ENCODE assay signal across 24 cellular contexts in genomic region chr7:41328131-41328530, GRCh38.
DNase-seq lines count a peak whose midpoint lies in the region; ATAC-seq and TF ChIP-seq lines count a peak whose summit lies in the region.
"Had no signal": no experiment of that assay in that cellular context is flagged by ENCODE, and none has a peak within 500 bp of the region (broad histone marks: within the 10 kb centered on the region; RNA-seq: fewer than 3 reads in every experiment).

No MANE protein-coding gene starts in this region.

- peak overlapping the region; percentile 32 for H2AFZ ChIP-seq in GM23248

- H4K20me1 ChIP-seq in GM23248 (ENCODE audit: insufficient read depth) = no peaks in the 10 kb centered on the region

- H3K27ac ChIP-seq in GM23248 (no peak overlapping the region), upper lobe of left lung (no peak overlapping the region)
- H3K27ac ChIP-seq: KMS-11 had no signal

- H3K9ac ChIP-seq in GM23248 (no peak overlapping the region), adipocyte (ENCODE audit: low read length) (no peak overlapping the region)
- H3K9ac ChIP-seq: KMS-11 had no signal

- TF ChIP-seq EP300 in upper lobe of left lung (IDR thresholded peaks at IDR 0.05) = no peak

- peaks cover 14% of the 10 kb centered on the region for H3F3A ChIP-seq in GM23248 (ENCODE audit: insufficient read depth)

- H3K36me3 ChIP-seq in GM23248 (ENCODE audit: low read depth) (no peaks in the 10 kb centered on the region), adipocyte (ENCODE audit: control insufficient read depth, insufficient read depth, low read length, severe bottlenecking) (no peaks in the 10 kb centered on the region), upper lobe of left lung (no peaks in the 10 kb centered on the region)

- WGBS in GM23248 (ENCODE audit: low coverage in 1 of 2, low lambda C conversion rate in 2 of 2, missing lambda C conversion rate in 2 of 2), 2 experiments = 29 to 39% methylated on average over 3 of the region's 3 CpGs
- 74 to 89% methylated on average over 3 of the region's 3 CpGs for WGBS in upper lobe of left lung, 2 donors

- no peaks in the 10 kb centered on the region for H3K27me3 ChIP-seq in GM23248 (replicated peaks; ENCODE audit: insufficient read depth)
- H3K27me3 ChIP-seq in adipocyte (replicated peaks; ENCODE audit: control insufficient read depth, insufficient read depth, low read length) = no peaks in the 10 kb centered on the region
- H3K27me3 ChIP-seq in upper lobe of left lung = no peaks in the 10 kb centered on the region

- DNase-seq in AG09309 (ENCODE audit: low read depth) (no peak), GM23248 (peak; percentile 31), adipocyte (ENCODE audit: low read depth) (peak; percentile 48), foreskin fibroblast (peak; percentile 14 to 35), upper lobe of left lung (no peak), NK-92 (lab: John Stamatoyannopoulos, UW; ENCODE audit: unreplicated experiment) (no peak), T-helper 9 cell (no peak)
- DNase-seq in stimulated activated CD8-positive, alpha-beta memory T cell treated with anti-CD3 and anti-CD28 coated beads, Interleukin-4, amount 100 ng/mL, for 48 hours = no peak
- DNase-seq: 8988T; ACHN; C1 segment of cervical spinal cord; Caco-2; CD8-positive, alpha-beta T cell; GF-D8; MM.1S; NCI-H1417; NCI-H1694 treated with DMSO at 0.1 percent for 48 hours; NCI-H2081; NCI-H2227 treated with DMSO at 0.1 percent for 48 hours; NCI-H526 treated with DMSO at 0.1 percent for 48 hours; SHP77 treated with DMSO at 0.1 percent for 48 hours; SW 1271 had no signal

- H3K4me3 ChIP-seq in AG09309 (ENCODE audit: control insufficient read depth, low read depth, low read length) (no peak overlapping the region), GM23248 (no peak overlapping the region), adipocyte (ENCODE audit: low read length) (no peak overlapping the region), foreskin fibroblast (ENCODE audit: low read depth in 1 of 2, low read length in 2 of 2) (no peak overlapping the region), upper lobe of left lung (no peak overlapping the region)

- H3K4me1 ChIP-seq in GM23248 (ENCODE audit: insufficient read depth) = peaks cover 13% of the 10 kb centered on the region
- H3K4me1 ChIP-seq in adipocyte (ENCODE audit: control insufficient read depth, insufficient read depth, low read length) = peaks cover 8% of the 10 kb centered on the region
- H3K4me1 ChIP-seq in upper lobe of left lung = no peaks in the 10 kb centered on the region
- H3K4me1 ChIP-seq: Caco-2 had no signal

- in situ Hi-C loops in GM23248 (cut with MboI) = no loop called here

- no peak for ATAC-seq in upper lobe of left lung (ENCODE audit: low FRiP score in 2 of 2)
- ATAC-seq: CD8-positive, alpha-beta T cell; Panc1 had no signal

- TF ChIP-seq POLR2A in upper lobe of left lung (IDR thresholded peaks at IDR 0.05) = no peak

- H3K79me2 ChIP-seq in GM23248 (ENCODE audit: insufficient read depth) = no peaks in the 10 kb centered on the region

- no peaks in the 10 kb centered on the region for H3K9me2 ChIP-seq in GM23248 (ENCODE audit: insufficient read depth)

- TF ChIP-seq CTCF in AG09309 (IDR thresholded peaks at IDR 0.05; ENCODE audit: control insufficient read depth, insufficient read depth, low read depth, low read length, missing control alignments) = peak; percentile 13
- TF ChIP-seq CTCF in foreskin fibroblast (IDR thresholded peaks at IDR 0.05; ENCODE audit: low read depth, low read length) = no peak
- no peak for TF ChIP-seq CTCF in upper lobe of left lung (IDR thresholded peaks at IDR 0.05)

- H3K9me3 ChIP-seq in GM23248 (ENCODE audit: low read depth) (no peaks in the 10 kb centered on the region), adipocyte (ENCODE audit: control insufficient read depth, low read length) (no peaks in the 10 kb centered on the region), upper lobe of left lung (no peaks in the 10 kb centered on the region)
- H3K9me3 ChIP-seq: Caco-2 had no signal

- peak overlapping the region; percentile 32 for H3K4me2 ChIP-seq in GM23248 (ENCODE audit: unreplicated experiment)
- H3K4me2 ChIP-seq: KMS-11 had no signal

Comparison
In these comparisons a context has a peak if more than half of its experiments do, and no peak if none do; other contexts are left out.
1. DNase-seq: peak in GM23248 (single experiment), adipocyte (single experiment) and foreskin fibroblast (2 of 2); none in AG09309 (single experiment), upper lobe of left lung (0 of 2), NK-92 (single experiment), stimulated activated CD8-positive, alpha-beta memory T cell treated with anti-CD3 and anti-CD28 coated beads, Interleukin-4, amount 100 ng/mL, for 48 hours (single experiment) and T-helper 9 cell (single experiment).